11 cellular contexts compared by ENCODE assay signal in genomic region chr10:21899736-21900135, GRCh38.
"Had no signal": no experiment of that assay in that cellular context is flagged by ENCODE, and none has a peak within 500 bp of the region (broad histone marks: within the 10 kb centered on the region; RNA-seq: fewer than 3 reads in every experiment).

No MANE protein-coding gene starts in this region.

- FAIRE-seq: H1, H54 had no signal

- H3K4me3 ChIP-seq: GM23248, GM23338, HAP-1 had no signal

- H3K27ac ChIP-seq: GM23248 had no signal

- H3K36me3 ChIP-seq: HAP-1 had no signal

- ATAC-seq: GM23338, HCT116 had no signal

- H2AFZ ChIP-seq: GM23248, GM23338 had no signal

- H3K4me2 ChIP-seq: GM23338 had no signal

- H3K9ac ChIP-seq: GM23248 had no signal

- DNase-seq: GM23248, GOT3, H7, H9, HCEC 1CT, HFFc6 had no signal

- H3K9me3 ChIP-seq: HAP-1 had no signal
